In the genomic region with DNA sequence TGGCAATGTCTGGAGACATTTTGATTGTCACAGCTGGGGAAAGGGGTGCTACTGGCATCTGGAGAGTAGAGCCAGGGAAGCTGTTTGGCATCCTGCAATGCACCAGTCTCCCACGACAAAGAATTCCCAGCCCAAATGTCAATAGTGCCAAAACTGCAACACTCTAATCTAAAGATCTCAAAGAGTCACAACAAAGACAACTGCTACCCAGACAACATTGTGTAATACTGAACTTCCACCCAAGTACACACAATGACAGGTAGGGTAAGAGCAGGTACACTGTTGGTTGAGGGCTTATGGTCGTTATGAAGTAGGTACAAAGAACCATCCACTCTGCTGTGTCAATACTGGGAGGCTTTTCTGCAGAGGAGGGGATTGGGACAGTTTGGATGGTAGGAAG, we compare ENCODE assay signal across 34 cellular contexts. TPM values are rescaled to one million over a fixed set of nuclear protein-coding genes. Genes with fewer than 3 reads are reported as not detected.
"Had no signal": no experiment of that assay in that cellular context is flagged by ENCODE, and none has a peak within 500 bp of the region (broad histone marks: within the 10 kb centered on the region; RNA-seq: fewer than 3 reads in every experiment).

No MANE protein-coding gene starts in this region.

- H3K4me1 ChIP-seq: Peyer's patch had no signal

- H3K27ac ChIP-seq: brain microvascular endothelial cell, Peyer's patch, SJSA1, VCaP had no signal

- H3K4me3 ChIP-seq: MG63, Peyer's patch, SJSA1 had no signal

- H3K27ac Mint-ChIP-seq: activated B cell treated with CpG ODN at 0.5 μM for 24 hours; activated CD4-positive, alpha-beta memory T cell treated with anti-CD3 and anti-CD28 coated beads for 36 hours; activated naive CD4-positive, alpha-beta T cell treated with anti-CD3 and anti-CD28 coated beads, Interleukin-2, amount 10 ng/mL, durations not matched to agents 7 days and 5 days; activated naive CD8-positive, alpha-beta T cell; activated naive CD8-positive, alpha-beta T cell treated with anti-CD3 and anti-CD28 coated beads, Interleukin-2, amount 50 U/mL, for 24 hours; activated T-helper 1 cell treated with anti-CD3 and anti-CD28 coated beads, Interleukin-12 subunit alpha, Interleukin-12 subunit beta, Interleukin-2, Interleukin-4 antibody, amounts not matched to agents 30 ng/mL and 10 ng/mL and 1 ng/mL, durations not matched to agents 14 hours and 24 hours and 36 hours; IgD-negative memory B cell; T-cell; T-helper 17 cell had no signal

- H3K9me3 ChIP-seq: Peyer's patch, SJSA1 had no signal

- H3K4me3 Mint-ChIP-seq: activated B cell treated with CpG ODN at 0.5 μM for 24 hours; activated CD4-positive, alpha-beta memory T cell treated with anti-CD3 and anti-CD28 coated beads for 36 hours; activated naive CD4-positive, alpha-beta T cell treated with anti-CD3 and anti-CD28 coated beads, Interleukin-2, amount 10 ng/mL, durations not matched to agents 7 days and 5 days; activated naive CD8-positive, alpha-beta T cell; activated naive CD8-positive, alpha-beta T cell treated with anti-CD3 and anti-CD28 coated beads, Interleukin-2, amount 50 U/mL, for 24 hours; activated T-cell treated with anti-CD3 and anti-CD28 coated beads, Interleukin-2, amount 50 U/mL, for 4 hours; activated T-helper 1 cell treated with anti-CD3 and anti-CD28 coated beads, Interleukin-12 subunit alpha, Interleukin-12 subunit beta, Interleukin-2, Interleukin-4 antibody, amounts not matched to agents 30 ng/mL and 10 ng/mL and 1 ng/mL, durations not matched to agents 14 hours and 24 hours and 36 hours; T-cell; T-helper 17 cell had no signal

- DNase-seq: activated B cell treated with CpG ODN at 0.5 μM for 24 hours; activated CD4-positive, alpha-beta memory T cell treated with anti-CD3 and anti-CD28 coated beads for 36 hours; activated CD4-positive, alpha-beta T cell treated with anti-CD3 and anti-CD28 coated beads for 4 hours; activated CD4-positive, alpha-beta T cell treated with anti-CD3 and anti-CD28 coated beads, Interleukin-2, amount 50 U/mL, for 1 hour; activated CD4-positive, CD25-positive, alpha-beta regulatory T cell treated with anti-CD3 and anti-CD28 coated beads, Interleukin-2, amount 50 U/mL, for 72 hours; activated CD8-positive, alpha-beta memory T cell treated with anti-CD3 and anti-CD28 coated beads, Interleukin-2, amount 50 U/mL, for 4 hours; activated naive CD4-positive, alpha-beta T cell treated with anti-CD3 and anti-CD28 coated beads, Interleukin-2, amount 10 ng/mL, durations not matched to agents 7 days and 5 days; activated naive CD8-positive, alpha-beta T cell treated with anti-CD3 and anti-CD28 coated beads, Interleukin-2, amount 50 U/mL, for 24 hours; activated T-cell treated with anti-CD3 and anti-CD28 coated beads for 4 hours; activated T-cell treated with anti-CD3 and anti-CD28 coated beads, Interleukin-2, amount 50 U/mL, for 4 hours; anterior cingulate cortex; brain microvascular endothelial cell; Kasumi-1; KG1; MG63; NCI-H1048; NCI-H1105 treated with DMSO at 0.1 percent for 48 hours; NCI-H1436; NCI-H1694; NCI-H1930; NCI-H2081 treated with DMSO at 0.1 percent for 48 hours; NCI-H226; NCI-H524; PC-3; Peyer's patch; SHP77 treated with DMSO at 0.1 percent for 48 hours; T-cell; T-helper 17 cell had no signal

- H3K4me1 Mint-ChIP-seq: activated B cell treated with CpG ODN at 0.5 μM for 24 hours; activated naive CD4-positive, alpha-beta T cell treated with anti-CD3 and anti-CD28 coated beads, Interleukin-2, amount 10 ng/mL, durations not matched to agents 7 days and 5 days; IgD-negative memory B cell; T-cell; T-helper 17 cell had no signal

- H3K36me3 Mint-ChIP-seq: activated CD4-positive, alpha-beta memory T cell treated with anti-CD3 and anti-CD28 coated beads for 36 hours; activated naive CD4-positive, alpha-beta T cell treated with anti-CD3 and anti-CD28 coated beads, Interleukin-2, amount 10 ng/mL, durations not matched to agents 7 days and 5 days; activated naive CD8-positive, alpha-beta T cell; IgD-negative memory B cell; T-cell had no signal

- H3K27me3 ChIP-seq: brain microvascular endothelial cell, MG63, Peyer's patch, SJSA1 had no signal

- H3K9me3 Mint-ChIP-seq: activated CD4-positive, alpha-beta memory T cell treated with anti-CD3 and anti-CD28 coated beads for 36 hours; activated naive CD4-positive, alpha-beta T cell treated with anti-CD3 and anti-CD28 coated beads, Interleukin-2, amount 10 ng/mL, durations not matched to agents 7 days and 5 days; activated naive CD8-positive, alpha-beta T cell treated with anti-CD3 and anti-CD28 coated beads, Interleukin-2, amount 50 U/mL, for 24 hours; activated T-cell treated with anti-CD3 and anti-CD28 coated beads, Interleukin-2, amount 50 U/mL, for 4 hours; activated T-helper 1 cell treated with anti-CD3 and anti-CD28 coated beads, Interleukin-12 subunit alpha, Interleukin-12 subunit beta, Interleukin-2, Interleukin-4 antibody, amounts not matched to agents 30 ng/mL and 10 ng/mL and 1 ng/mL, durations not matched to agents 14 hours and 24 hours and 36 hours had no signal

- H3K36me3 ChIP-seq: brain microvascular endothelial cell, MG63, Peyer's patch, SJSA1 had no signal

- ATAC-seq: activated naive CD8-positive, alpha-beta T cell treated with anti-CD3 and anti-CD28 coated beads, Interleukin-2, amount 50 U/mL, for 24 hours; activated T-cell treated with anti-CD3 and anti-CD28 coated beads, Interleukin-2, amount 50 U/mL, for 4 hours; PC-3; SK-N-SH treated with all-trans-retinoic acid at 6 μM for 48 hours; T-cell; T-helper 17 cell had no signal

RNA-seq across cellular contexts. Expression of a gene that starts 8.2 kb away (rescaled TPM):
- total RNA-seq: activated B cell treated with CpG ODN at 0.5 μM for 24 hours; activated CD4-positive, alpha-beta memory T cell treated with anti-CD3 and anti-CD28 coated beads for 36 hours; T-helper 17 cell had no signal
- polyA plus RNA-seq: IgD-negative memory B cell had no signal
